In genomic region chr2:207502199-207502598, GRCh38 we compare ENCODE assay signal across 29 cellular contexts. TPM values are rescaled to one million over a fixed set of nuclear protein-coding genes. Genes with fewer than 3 reads are reported as not detected.
DNase-seq lines count a peak whose midpoint lies in the region; ATAC-seq, FAIRE-seq and TF ChIP-seq lines count a peak whose summit lies in the region.
"Had no signal": no experiment of that assay in that cellular context is flagged by ENCODE, and none has a peak within 500 bp of the region (broad histone marks: within the 10 kb centered on the region; RNA-seq: fewer than 3 reads in every experiment).

No MANE protein-coding gene starts in this region.

- H3K27ac Mint-ChIP-seq in stimulated activated naive B cell treated with anti-CD40 and anti-IgM and Interleukin-4, amounts not matched to agents 10 μg/mL and 1 μg/mL and 100 μg/mL, for 72 hours: peak overlapping the region; percentile 43
- H3K27ac Mint-ChIP-seq: mesothelial cell of epicardium, progenitor cell of endocrine pancreas had no signal

- intact Hi-C loops in right cardiac atrium (cut with DNase I): no loop called here

- H3K4me3 ChIP-seq in bronchial epithelial cell (ENCODE audit: low read depth, low read length) (no peak overlapping the region), right cardiac atrium (ENCODE audit: low read length) (no peak overlapping the region)
- H3K4me3 ChIP-seq: skin epidermis, thyroid gland had no signal

- H3K4me1 Mint-ChIP-seq in stimulated activated naive B cell treated with anti-CD40 and anti-IgM and Interleukin-4, amounts not matched to agents 10 μg/mL and 1 μg/mL and 100 μg/mL, for 72 hours: peaks cover 54 to 82% of the 10 kb centered on the region in 2 donors

- FAIRE-seq in bronchial epithelial cell (lab: Jason Lieb, UNC): peak; percentile 32
- FAIRE-seq in H54 (lab: Jason Lieb, UNC): no peak
- FAIRE-seq: endometrium had no signal

- ATAC-seq in right cardiac atrium (peak; percentile 72 to 73), HG03442 (IDR thresholded peaks at IDR 0.05; ENCODE audit: unreplicated experiment) (no peak), HG03520 (IDR thresholded peaks at IDR 0.05; ENCODE audit: unreplicated experiment) (no peak)
- ATAC-seq in stimulated activated naive B cell treated with anti-CD40 and anti-IgM and Interleukin-4, amounts not matched to agents 10 μg/mL and 1 μg/mL and 100 μg/mL, for 72 hours (replicated peaks): no peak
- ATAC-seq: left colon had no signal

- H3K4me1 ChIP-seq in right cardiac atrium (ENCODE audit: control insufficient read depth, insufficient read depth, low read length): peaks cover 2% of the 10 kb centered on the region

- DNase-seq in SHP77 (lab: John Stamatoyannopoulos, UW) (peak; percentile 50 to 56), SHP77 treated with DMSO at 0.1 percent for 48 hours (lab: John Stamatoyannopoulos, UW) (no peak), bronchial epithelial cell (ENCODE audit: low read depth) (no peak), right cardiac atrium (no peak), H54 (ENCODE audit: insufficient read length, low spot score) (no peak)
- no peak for DNase-seq in stimulated activated naive B cell treated with anti-CD40 and anti-IgM and Interleukin-4, amounts not matched to agents 10 μg/mL and 1 μg/mL and 100 μg/mL, for 72 hours
- DNase-seq: 8988T; activated CD4-positive, alpha-beta T cell treated with anti-CD3 and anti-CD28 coated beads, Interleukin-2, amount 50 U/mL, for 48 hours; activated CD4-positive, CD25-positive, alpha-beta regulatory T cell; activated CD8-positive, alpha-beta memory T cell treated with anti-CD3 and anti-CD28 coated beads, Interleukin-2, amount 50 U/mL, for 48 hours; brain microvascular endothelial cell; cortex of kidney; DMS79; Kasumi-1; NCI-H1048; NCI-H2107; NCI-H524; stimulated activated CD4-positive, alpha-beta T cell treated with anti-CD3 and anti-CD28 coated beads, Interleukin-2, amount 100 ng/mL, for 24 hours; stimulated activated naive CD4-positive, alpha-beta T cell; T1000; thyroid gland had no signal

- H3K36me3 Mint-ChIP-seq in stimulated activated naive B cell treated with anti-CD40 and anti-IgM and Interleukin-4, amounts not matched to agents 10 μg/mL and 1 μg/mL and 100 μg/mL, for 72 hours: peaks cover 0 to 2% of the 10 kb centered on the region in 2 donors
- H3K36me3 Mint-ChIP-seq: mesothelial cell of epicardium had no signal

- no peak overlapping the region for H3K27ac ChIP-seq in right cardiac atrium (ENCODE audit: low read length)
- H3K27ac ChIP-seq: brain microvascular endothelial cell, thyroid gland had no signal

- H3K27me3 ChIP-seq in bronchial epithelial cell (ENCODE audit: control insufficient read depth, insufficient read depth, low read length) (no peaks in the 10 kb centered on the region), right cardiac atrium (ENCODE audit: control insufficient read depth, insufficient read depth) (no peaks in the 10 kb centered on the region)
- H3K27me3 ChIP-seq: brain microvascular endothelial cell, thyroid gland had no signal

- H3K9me3 ChIP-seq in right cardiac atrium (ENCODE audit: control insufficient read depth, low read length): no peaks in the 10 kb centered on the region
- H3K9me3 ChIP-seq: thyroid gland had no signal

- no peak for TF ChIP-seq CTCF in bronchial epithelial cell (IDR thresholded peaks at IDR 0.05; ENCODE audit: insufficient read depth, low read length, severe bottlenecking)

- peak overlapping the region; percentile 5 to 11 for H3K4me3 Mint-ChIP-seq in stimulated activated naive B cell treated with anti-CD40 and anti-IgM and Interleukin-4, amounts not matched to agents 10 μg/mL and 1 μg/mL and 100 μg/mL, for 72 hours
- H3K4me3 Mint-ChIP-seq: mesothelial cell of epicardium, neural crest cell had no signal

- WGBS in right cardiac atrium: 77% methylated on average over 3 of the region's 3 CpGs

- H3K27me3 Mint-ChIP-seq in stimulated activated naive B cell treated with anti-CD40 and anti-IgM and Interleukin-4, amounts not matched to agents 10 μg/mL and 1 μg/mL and 100 μg/mL, for 72 hours: no peaks in the 10 kb centered on the region
- H3K27me3 Mint-ChIP-seq: progenitor cell of endocrine pancreas had no signal

- H3K9me3 Mint-ChIP-seq in stimulated activated naive B cell treated with anti-CD40 and anti-IgM and Interleukin-4, amounts not matched to agents 10 μg/mL and 1 μg/mL and 100 μg/mL, for 72 hours: no peaks in the 10 kb centered on the region
- H3K9me3 Mint-ChIP-seq: mesothelial cell of epicardium, neural crest cell had no signal

- TF ChIP-seq POLR2A in H54 (IDR thresholded peaks at IDR 0.05; ENCODE audit: low read depth, low read length): no peak

- no peaks in the 10 kb centered on the region for H3K36me3 ChIP-seq in bronchial epithelial cell (ENCODE audit: control insufficient read depth, insufficient read depth, low read length)
- H3K36me3 ChIP-seq: brain microvascular endothelial cell, thyroid gland had no signal

RNA-seq across cellular contexts. Expression of gene CREB1, which starts 27.6 kb away (rescaled TPM):
- 28.3 and 36.9 TPM in 2 replicates for total RNA-seq in bronchial epithelial cell
- total RNA-seq in right cardiac atrium: 10 to 100 TPM; 43.4 to 59.3 (median 49.3) TPM
- polyA plus RNA-seq in right cardiac atrium: 6.2 TPM

Comparison
In these comparisons a context has a peak if more than half of its experiments do, and no peak if none do; other contexts are left out.
1. DNase-seq: peak in SHP77 (2 of 2); none in SHP77 treated with DMSO at 0.1 percent for 48 hours (single experiment), bronchial epithelial cell (single experiment), right cardiac atrium (0 of 3), stimulated activated naive B cell treated with anti-CD40 and anti-IgM and Interleukin-4, amounts not matched to agents 10 μg/mL and 1 μg/mL and 100 μg/mL, for 72 hours (single experiment) and H54 (single experiment).
2. ATAC-seq: peak in right cardiac atrium (2 of 2); none in stimulated activated naive B cell treated with anti-CD40 and anti-IgM and Interleukin-4, amounts not matched to agents 10 μg/mL and 1 μg/mL and 100 μg/mL, for 72 hours (0 of 2), HG03442 (single experiment) and HG03520 (single experiment).